ENCODE assay signal across 16 cellular contexts in the genomic region with DNA sequence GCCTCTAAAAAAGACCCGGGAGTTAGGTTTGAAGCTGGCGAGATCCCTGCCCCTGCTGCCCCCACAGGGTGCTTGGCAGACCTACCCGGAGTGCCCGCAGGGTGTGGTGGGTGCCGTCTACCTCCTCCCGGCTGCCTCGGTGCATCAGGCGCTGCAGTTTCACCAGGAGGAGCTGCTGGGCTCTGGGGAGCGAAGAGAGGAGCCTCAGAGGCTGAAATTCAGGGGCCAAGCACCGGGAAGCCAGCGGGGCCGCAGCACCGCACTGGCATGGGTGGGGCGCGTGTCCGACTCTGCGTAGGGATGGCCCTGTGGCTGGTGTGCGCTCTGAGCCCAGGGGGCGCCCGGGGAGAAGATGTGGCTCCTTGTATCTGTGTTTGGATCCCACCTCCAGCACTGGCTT.
DNase-seq lines count a peak whose midpoint lies in the region; ATAC-seq and TF ChIP-seq lines count a peak whose summit lies in the region.
"Had no signal": no experiment of that assay in that cellular context is flagged by ENCODE, and none has a peak within 500 bp of the region (broad histone marks: within the 10 kb centered on the region; RNA-seq: fewer than 3 reads in every experiment).

No MANE protein-coding gene starts in this region.

- H3K36me3 ChIP-seq in right atrium auricular region (no peaks in the 10 kb centered on the region), SJCRH30 (no peaks in the 10 kb centered on the region)
- H3K36me3 ChIP-seq: HAP-1 had no signal

- peaks cover 5% of the 10 kb centered on the region for H3K9me3 Mint-ChIP-seq in memory B cell
- H3K9me3 Mint-ChIP-seq: HFFc6 had no signal

- ATAC-seq in Right ventricle myocardium inferior (no peak), memory B cell (ENCODE audit: low read depth) (no peak)

- H3K4me3 Mint-ChIP-seq in memory B cell, result no peak overlapping the region
- H3K4me3 Mint-ChIP-seq: CD4-positive, alpha-beta memory T cell; HFFc6 had no signal

- H3K9me3 ChIP-seq in right atrium auricular region (no peaks in the 10 kb centered on the region), SJCRH30 (replicated peaks) (0 out of 2 replicates have a peak, but pooled peaks cover 3% of the 10 kb centered on the region)
- H3K9me3 ChIP-seq: HAP-1 had no signal

- no peak for TF ChIP-seq CTCF in right atrium auricular region (IDR thresholded peaks at IDR 0.05)

- intact Hi-C loops in Right ventricle myocardium inferior (cut with DNase I) (no loop called here), posterior vena cava (cut with DNase I) (no loop called here)

- H3K27me3 ChIP-seq in right atrium auricular region, result no peaks in the 10 kb centered on the region
- peaks cover 9% of the 10 kb centered on the region; the same call in 1 of the 2 replicates for H3K27me3 ChIP-seq in SJCRH30

- peak; percentile 8 for DNase-seq in Right ventricle myocardium inferior (ENCODE audit: missing footprints)
- DNase-seq in right atrium auricular region (ENCODE audit: low spot score), result no peak
- DNase-seq in memory B cell (ENCODE audit: low spot score in 2 of 2), result no peak
- DNase-seq in posterior vena cava (ENCODE audit: low spot score), result peak; percentile 73
- DNase-seq in central memory CD4-positive, alpha-beta T cell, result no peak
- no peak for DNase-seq in SJCRH30
- DNase-seq: C1 segment of cervical spinal cord; Calu3; CD4-positive, alpha-beta memory T cell; COR-L47; DMS53; DMS79 treated with DMSO at 0.1 percent for 48 hours; GF-D8; GOT3; HFFc6 had no signal

- H3K27me3 Mint-ChIP-seq in memory B cell, result no peaks in the 10 kb centered on the region
- H3K27me3 Mint-ChIP-seq: CD4-positive, alpha-beta memory T cell had no signal

- no peaks in the 10 kb centered on the region for H3K4me1 Mint-ChIP-seq in memory B cell

- H3K27ac ChIP-seq in right atrium auricular region (no peak overlapping the region), SJCRH30 (no peak overlapping the region)

- peaks cover 0 to 8% of the 10 kb centered on the region in 2 donors for H3K4me1 ChIP-seq in right atrium auricular region
- H3K4me1 ChIP-seq in SJCRH30, result 0 out of 2 replicates have a peak, but pooled peaks cover 4% of the 10 kb centered on the region
- H3K4me1 ChIP-seq: HAP-1 had no signal

- peak overlapping the region; percentile 82 for H3K27ac Mint-ChIP-seq in memory B cell
- H3K27ac Mint-ChIP-seq: HFFc6 had no signal

- peaks cover 47% of the 10 kb centered on the region for H3K36me3 Mint-ChIP-seq in memory B cell

- H3K4me3 ChIP-seq in right atrium auricular region (no peak overlapping the region), SJCRH30 (no peak overlapping the region)
- H3K4me3 ChIP-seq: HAP-1 had no signal

Comparison
In these comparisons a context has a peak if more than half of its experiments do, and no peak if none do; other contexts are left out.
1. DNase-seq: peak in Right ventricle myocardium inferior (single experiment) and posterior vena cava (single experiment); none in right atrium auricular region (single experiment), memory B cell (0 of 2), central memory CD4-positive, alpha-beta T cell (single experiment) and SJCRH30 (0 of 2).